In genomic region chr15:89381330-89381729, GRCh38 we compare ENCODE assay signal across 27 cellular contexts.
"Had no signal": no experiment of that assay in that cellular context is flagged by ENCODE, and none has a peak within 500 bp of the region (broad histone marks: within the 10 kb centered on the region; RNA-seq: fewer than 3 reads in every experiment).

No MANE protein-coding gene starts in this region.

- DNase-seq: activated CD4-positive, alpha-beta memory T cell treated with anti-CD3 and anti-CD28 coated beads, Interleukin-2, amount 10 ng/mL, durations not matched to agents 7 days and 5 days; activated CD4-positive, alpha-beta T cell treated with anti-CD3 and anti-CD28 coated beads for 36 hours; activated CD4-positive, alpha-beta T cell treated with anti-CD3 and anti-CD28 coated beads, Interleukin-2, amount 50 U/mL, for 1 hour; activated CD4-positive, CD25-positive, alpha-beta regulatory T cell; activated gamma-delta T cell; activated naive CD4-positive, alpha-beta T cell treated with anti-CD3 and anti-CD28 coated beads, Interleukin-2, amount 10 ng/mL, durations not matched to agents 7 days and 5 days; activated naive CD8-positive, alpha-beta T cell treated with anti-CD3 and anti-CD28 coated beads for 36 hours; activated T-cell treated with anti-CD3 and anti-CD28 coated beads for 4 hours; activated T-cell treated with anti-CD3 and anti-CD28 coated beads, Interleukin-2, amount 50 U/mL, for 48 hours; anterior cingulate cortex; central memory CD4-positive, alpha-beta T cell; KG1; NCI-H1048; NCI-H146; NCI-H1930; NCI-H2171; NCI-H2227 treated with DMSO at 0.1 percent for 48 hours; NCI-H446 treated with DMSO at 0.1 percent for 48 hours; NCI-H524 treated with DMSO at 0.1 percent for 48 hours; NCI-H748 treated with DMSO at 0.1 percent for 48 hours; RPMI8226; T-helper 17 cell; T1000 had no signal

- H3K9me3 ChIP-seq: breast epithelium had no signal

- ATAC-seq: activated CD4-positive, alpha-beta T cell treated with anti-CD3 and anti-CD28 coated beads for 36 hours; activated T-helper 17 cell treated with anti-CD3 and anti-CD28 coated beads, Interleukin-2, amount 50 U/mL, for 72 hours; Panc1; Right ventricle myocardium inferior; T-helper 17 cell had no signal

- H3K4me3 ChIP-seq: breast epithelium had no signal

- H3K27ac ChIP-seq: breast epithelium had no signal

- H3K9me3 Mint-ChIP-seq: activated CD4-positive, alpha-beta memory T cell treated with anti-CD3 and anti-CD28 coated beads, Interleukin-2, amount 10 ng/mL, durations not matched to agents 7 days and 5 days; activated naive CD4-positive, alpha-beta T cell treated with anti-CD3 and anti-CD28 coated beads, Interleukin-2, amount 10 ng/mL, durations not matched to agents 7 days and 5 days; activated naive CD8-positive, alpha-beta T cell treated with anti-CD3 and anti-CD28 coated beads for 36 hours; activated T-helper 17 cell treated with anti-CD3 and anti-CD28 coated beads, Interleukin-2, amount 50 U/mL, for 72 hours had no signal

- H3K36me3 ChIP-seq: breast epithelium had no signal

- H3K4me3 Mint-ChIP-seq: activated CD4-positive, alpha-beta memory T cell treated with anti-CD3 and anti-CD28 coated beads, Interleukin-2, amount 10 ng/mL, durations not matched to agents 7 days and 5 days; activated CD4-positive, alpha-beta T cell treated with anti-CD3 and anti-CD28 coated beads for 36 hours; activated naive CD4-positive, alpha-beta T cell treated with anti-CD3 and anti-CD28 coated beads, Interleukin-2, amount 10 ng/mL, durations not matched to agents 7 days and 5 days; activated naive CD8-positive, alpha-beta T cell treated with anti-CD3 and anti-CD28 coated beads for 36 hours; activated T-helper 17 cell treated with anti-CD3 and anti-CD28 coated beads, Interleukin-2, amount 50 U/mL, for 72 hours; T-helper 17 cell had no signal

- H3K27ac Mint-ChIP-seq: activated CD4-positive, alpha-beta memory T cell treated with anti-CD3 and anti-CD28 coated beads, Interleukin-2, amount 10 ng/mL, durations not matched to agents 7 days and 5 days; activated CD4-positive, alpha-beta T cell treated with anti-CD3 and anti-CD28 coated beads for 36 hours; activated naive CD4-positive, alpha-beta T cell treated with anti-CD3 and anti-CD28 coated beads, Interleukin-2, amount 10 ng/mL, durations not matched to agents 7 days and 5 days; activated naive CD8-positive, alpha-beta T cell treated with anti-CD3 and anti-CD28 coated beads for 36 hours; activated T-helper 17 cell treated with anti-CD3 and anti-CD28 coated beads, Interleukin-2, amount 50 U/mL, for 72 hours; T-helper 17 cell had no signal

- H3K36me3 Mint-ChIP-seq: activated naive CD4-positive, alpha-beta T cell treated with anti-CD3 and anti-CD28 coated beads, Interleukin-2, amount 10 ng/mL, durations not matched to agents 7 days and 5 days had no signal

- H3K4me1 Mint-ChIP-seq: activated CD4-positive, alpha-beta memory T cell treated with anti-CD3 and anti-CD28 coated beads, Interleukin-2, amount 10 ng/mL, durations not matched to agents 7 days and 5 days; activated T-helper 17 cell treated with anti-CD3 and anti-CD28 coated beads, Interleukin-2, amount 50 U/mL, for 72 hours had no signal
